ENCODE assay signal across 21 cellular contexts in the genomic region with DNA sequence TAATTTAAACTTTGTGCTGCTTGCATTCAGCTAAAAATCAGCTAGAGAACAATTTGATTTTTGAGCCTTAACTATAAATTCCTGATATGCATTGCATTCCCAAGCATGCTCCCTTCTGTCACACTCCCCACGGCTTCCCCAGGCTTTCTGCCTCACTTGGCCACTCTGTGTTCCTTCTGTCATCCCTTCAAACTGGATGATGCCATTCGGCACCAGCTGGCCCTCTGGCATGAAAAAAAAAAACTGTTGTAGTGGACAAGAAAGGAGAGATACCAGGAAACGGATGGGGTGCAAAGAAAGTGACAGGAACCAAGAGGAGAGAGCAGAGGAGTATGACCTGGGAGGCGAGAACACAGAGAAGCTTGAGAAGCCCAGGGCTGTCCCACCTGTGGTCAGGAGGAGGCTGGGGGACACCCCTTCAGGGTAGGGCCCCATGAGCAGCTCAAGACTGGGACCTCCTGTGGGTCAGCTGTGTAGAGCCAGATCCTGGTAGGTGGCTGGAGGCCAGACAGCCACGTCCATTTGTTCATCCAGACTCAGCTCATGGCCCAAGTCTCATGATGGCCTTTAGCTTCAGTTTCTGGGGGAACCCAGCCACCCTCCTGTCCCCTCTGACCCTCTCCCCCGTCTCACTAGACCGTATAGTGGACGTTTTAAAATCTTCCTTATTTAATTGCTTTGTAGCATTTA.
"Had no signal": no experiment of that assay in that cellular context is flagged by ENCODE, and none has a peak within 500 bp of the region (broad histone marks: within the 10 kb centered on the region; RNA-seq: fewer than 3 reads in every experiment).

No MANE protein-coding gene starts in this region.

- H3K36me3 ChIP-seq: neutrophil, prostate gland, right atrium auricular region had no signal

- H3K27ac ChIP-seq: coronary artery, esophagus squamous epithelium, neutrophil, parathyroid adenoma, prostate gland, right atrium auricular region, skin epidermis, stomach, testis, tibial nerve, upper lobe of left lung had no signal

- H3K27me3 ChIP-seq: esophagus squamous epithelium, right atrium auricular region, stomach, testis, tibial nerve, upper lobe of left lung had no signal

- H3K27me3 Mint-ChIP-seq: effector memory CD8-positive, alpha-beta T cell had no signal

- H3K4me1 Mint-ChIP-seq: memory B cell had no signal

- H3K4me1 ChIP-seq: esophagus squamous epithelium, prostate gland, right atrium auricular region, stomach, testis, tibial nerve, upper lobe of left lung had no signal

- H3K4me3 Mint-ChIP-seq: effector memory CD8-positive, alpha-beta T cell; memory B cell; natural killer cell; stimulated activated effector memory CD8-positive, alpha-beta T cell treated with anti-CD3 and anti-CD28 coated beads, Interleukin-12 subunit alpha, Interleukin-12 subunit beta, amount 100 ng/mL, for 72 hours had no signal

- DNase-seq: dermis blood vessel endothelial cell; effector memory CD8-positive, alpha-beta T cell; esophagus squamous epithelium; kidney; natural killer cell; stimulated activated CD4-positive, alpha-beta T cell treated with anti-CD3 and anti-CD28 coated beads, Interleukin-1b, Interleukin-23, amount 100 ng/mL, for 48 hours; stimulated activated CD4-positive, alpha-beta T cell treated with anti-CD3 and anti-CD28 coated beads, Interleukin-4, amount 100 ng/mL, for 24 hours; stimulated activated naive CD4-positive, alpha-beta T cell treated with Interleukin-2 at 50 U/mL for 16 hours; stomach; testis; upper lobe of left lung had no signal

- H3K9me3 Mint-ChIP-seq: effector memory CD8-positive, alpha-beta T cell; memory B cell; natural killer cell; stimulated activated effector memory CD8-positive, alpha-beta T cell treated with anti-CD3 and anti-CD28 coated beads, Interleukin-12 subunit alpha, Interleukin-12 subunit beta, amount 100 ng/mL, for 72 hours had no signal

- H3K27ac Mint-ChIP-seq: effector memory CD8-positive, alpha-beta T cell; memory B cell; natural killer cell; stimulated activated effector memory CD8-positive, alpha-beta T cell treated with anti-CD3 and anti-CD28 coated beads, Interleukin-12 subunit alpha, Interleukin-12 subunit beta, amount 100 ng/mL, for 72 hours had no signal

- H3K4me3 ChIP-seq: coronary artery, esophagus squamous epithelium, lung, prostate gland, right atrium auricular region, skin epidermis, stomach, testis, tibial nerve, upper lobe of left lung had no signal

- H3K36me3 Mint-ChIP-seq: memory B cell; natural killer cell; stimulated activated effector memory CD8-positive, alpha-beta T cell treated with anti-CD3 and anti-CD28 coated beads, Interleukin-12 subunit alpha, Interleukin-12 subunit beta, amount 100 ng/mL, for 72 hours had no signal

- H3K9me3 ChIP-seq: esophagus squamous epithelium, neutrophil, prostate gland, right atrium auricular region, stomach, testis, tibial nerve, upper lobe of left lung had no signal
